8 cellular contexts compared by ENCODE assay signal in the genomic region with DNA sequence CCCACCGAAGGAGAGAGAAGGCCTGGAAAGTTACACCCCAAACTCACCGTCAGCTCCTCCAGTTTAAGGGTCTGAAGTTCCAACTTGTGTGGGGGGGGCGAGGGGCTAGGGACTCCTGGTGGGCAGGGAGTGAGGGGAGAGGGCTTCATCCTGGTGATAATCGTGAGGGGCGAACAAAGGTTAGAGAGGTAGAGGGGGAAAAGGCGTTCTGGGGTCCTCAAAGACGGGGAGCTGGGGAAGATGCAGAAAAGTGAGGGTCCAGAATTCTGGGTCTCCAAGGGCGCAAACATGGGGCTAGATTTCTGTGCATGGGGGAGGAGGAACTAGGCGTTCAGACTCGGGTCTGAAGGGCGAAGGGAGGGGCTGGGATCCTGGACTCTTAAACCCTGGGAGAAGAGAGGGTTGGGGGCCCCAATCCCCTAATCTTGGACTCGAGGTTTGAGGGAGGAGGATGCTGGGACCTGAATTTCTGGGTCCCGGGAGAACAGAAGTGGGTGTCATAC. TPM values are rescaled to one million over a fixed set of nuclear protein-coding genes. Genes with fewer than 3 reads are reported as not detected.
DNase-seq lines count a peak whose midpoint lies in the region; ATAC-seq and TF ChIP-seq lines count a peak whose summit lies in the region.

No MANE protein-coding gene starts in this region.

- H3K27me3 Mint-ChIP-seq in CD4-positive, alpha-beta memory T cell, result no peaks in the 10 kb centered on the region
- H3K27me3 Mint-ChIP-seq in osteocyte (ENCODE audit: unreplicated experiment), result no peaks in the 10 kb centered on the region

- peak overlapping the region; percentile 76 to 94 (median 82) for H3K4me3 Mint-ChIP-seq in CD4-positive, alpha-beta memory T cell
- peak overlapping the region; percentile 86 for H3K4me3 Mint-ChIP-seq in osteocyte (ENCODE audit: unreplicated experiment)

- H3K4me3 ChIP-seq in CD4-positive, alpha-beta memory T cell (ENCODE audit: low read length in 2 of 2), result peak overlapping the region; percentile 63 to 73
- H3K4me3 ChIP-seq in PC-9, result peak overlapping the region; percentile 66
- H3K4me3 ChIP-seq in epithelial cell of proximal tubule (ENCODE audit: low read depth, low read length), result peak overlapping the region; percentile 66

- in situ Hi-C loops in KBM-7 (cut with MboI; ENCODE audit: low pct_unique_long_range_greater_than_20kb, low sequenced_read_pairs), result no loop called here

- peak overlapping the region; percentile 70 for H3K27ac ChIP-seq in CD4-positive, alpha-beta memory T cell (ENCODE audit: low read depth, low read length)
- H3K27ac ChIP-seq in PC-9, result peak overlapping the region; percentile 51

- no peak for ATAC-seq in GM21717 (IDR thresholded peaks at IDR 0.05; ENCODE audit: unreplicated experiment)

- no peaks in the 10 kb centered on the region for H3K9me3 ChIP-seq in CD4-positive, alpha-beta memory T cell (ENCODE audit: control insufficient read depth in 1 of 2, low read length in 2 of 2)
- H3K9me3 ChIP-seq in PC-9 (ENCODE audit: insufficient read depth, low read depth), result no peaks in the 10 kb centered on the region

- CTCF ChIA-PET in CD4-positive, alpha-beta memory T cell (lab: Charles Lee; ENCODE audit: partially characterized antibody), result interaction anchor here (1.2 to 1.4 kb wide), 2 partner anchors 40 to 69 kb away, joined by 4 to 5 read pairs; partner anchors contain the start of gene CA11
- CTCF ChIA-PET in PC-9 (lab: Charles Lee), result interaction anchor here (0.7 to 1.0 kb wide), 2 partner anchors 11 to 24 kb away, joined by 4 to 5 read pairs; no protein-coding TSS in a partner anchor

- H3K9me3 Mint-ChIP-seq in CD4-positive, alpha-beta memory T cell, result no peaks in the 10 kb centered on the region
- H3K9me3 Mint-ChIP-seq in osteocyte (ENCODE audit: unreplicated experiment), result no peaks in the 10 kb centered on the region

- no peaks in the 10 kb centered on the region for H3K9me2 ChIP-seq in PC-9 (ENCODE audit: insufficient read depth)

- no peak for DNase-seq in CD4-positive, alpha-beta memory T cell
- DNase-seq in PC-9 (no peak), epithelial cell of proximal tubule (ENCODE audit: low read depth) (no peak), osteocyte (ENCODE audit: extremely low spot score, unreplicated experiment) (no peak), KBM-7 (no peak), NCI-H524 (lab: John Stamatoyannopoulos, UW) (no peak), Kasumi-1 (lab: John Stamatoyannopoulos, UW) (no peak)

- H3K79me2 ChIP-seq in PC-9 (ENCODE audit: low read depth), result peaks cover 19% of the 10 kb centered on the region; the same call in 1 of the 2 replicates

- intact Hi-C loops in CD4-positive, alpha-beta memory T cell (cut with micrococcal nuclease), result loop anchor here (1.0 to 5.0 kb wide), 4 partner anchors 10 to 98 kb away; partner anchors contain the start of genes CA11, FAM83E, RPL18 and SPHK2
- intact Hi-C loops in PC-9 (cut with micrococcal nuclease; ENCODE audit: unreplicated experiment), result loop anchor here (1.0 to 2.0 kb wide), 4 partner anchors 18 to 68 kb away; partner anchors contain the start of gene CA11

- H3K27ac Mint-ChIP-seq in CD4-positive, alpha-beta memory T cell, result peak overlapping the region; percentile 57 to 94 (median 85)
- peak overlapping the region; percentile 97 for H3K27ac Mint-ChIP-seq in osteocyte (ENCODE audit: unreplicated experiment)

- BruUV-seq in PC-9 (replicated peaks; lab: Mats Ljungman, UMichigan), result no TSS peak

- H4K20me1 ChIP-seq in PC-9 (ENCODE audit: insufficient read depth), result no peaks in the 10 kb centered on the region

- peak overlapping the region; percentile 85 for H2AFZ ChIP-seq in PC-9

- H3K4me1 Mint-ChIP-seq in CD4-positive, alpha-beta memory T cell, result peaks cover 4 to 34% (median 15%) of the 10 kb centered on the region in 4 donors
- H3K4me1 Mint-ChIP-seq in osteocyte (ENCODE audit: unreplicated experiment), result peaks cover 43% of the 10 kb centered on the region

- H3K36me3 Mint-ChIP-seq in CD4-positive, alpha-beta memory T cell, result peaks cover 0 to 2% of the 10 kb centered on the region in 2 donors
- no peaks in the 10 kb centered on the region for H3K36me3 Mint-ChIP-seq in osteocyte (ENCODE audit: unreplicated experiment)

- no peaks in the 10 kb centered on the region for H3K27me3 ChIP-seq in CD4-positive, alpha-beta memory T cell (ENCODE audit: insufficient read depth, low read length)
- no peaks in the 10 kb centered on the region for H3K27me3 ChIP-seq in PC-9 (ENCODE audit: insufficient read depth, low read depth)

- no peaks in the 10 kb centered on the region for H3F3A ChIP-seq in PC-9 (ENCODE audit: insufficient read depth, low read depth)

- POLR2A ChIA-PET in CD4-positive, alpha-beta memory T cell (lab: Charles Lee; ENCODE audit: partially characterized antibody), result interaction anchor here (0.6 to 3.0 kb wide), 10 partner anchors 10 to 279 kb away, joined by 3 to 17 read pairs (median 6); partner anchors contain the start of genes CA11, GYS1 and RUVBL2
- POLR2A ChIA-PET in PC-9 (lab: Charles Lee; ENCODE audit: unreplicated experiment), result interaction anchor here (0.5 to 0.7 kb wide), 6 partner anchors 10 to 533 kb away, joined by 3 to 8 read pairs (median 3); no protein-coding TSS in a partner anchor

- H3K4me2 ChIP-seq in PC-9, result peak overlapping the region; percentile 92

- no peaks in the 10 kb centered on the region for H3K36me3 ChIP-seq in CD4-positive, alpha-beta memory T cell (ENCODE audit: insufficient read depth, low read length)
- no peaks in the 10 kb centered on the region for H3K36me3 ChIP-seq in PC-9 (ENCODE audit: low read depth)

- no peak for TF ChIP-seq CTCF in PC-9 (conservative IDR thresholded peaks at IDR 0.05)
- TF ChIP-seq CTCF in epithelial cell of proximal tubule (conservative IDR thresholded peaks at IDR 0.05; ENCODE audit: low read depth, low read length), result no peak
- no peak for TF ChIP-seq CTCF in osteocyte (IDR thresholded peaks at IDR 0.05)

- peaks cover 24% of the 10 kb centered on the region for H3K4me1 ChIP-seq in CD4-positive, alpha-beta memory T cell (ENCODE audit: insufficient read depth, low read length)
- H3K4me1 ChIP-seq in PC-9 (replicated peaks; ENCODE audit: insufficient read depth), result peaks cover 19% of the 10 kb centered on the region

RNA-seq across cellular contexts. Expression of gene MAMSTR, which starts 4.7 kb away (rescaled TPM):
- total RNA-seq in CD4-positive, alpha-beta memory T cell, result 1 to 10 TPM; 2.1 to 2.5 TPM
- under 1 TPM; 0.71 to 0.73 TPM for polyA plus RNA-seq in CD4-positive, alpha-beta memory T cell
- total RNA-seq in PC-9 (2021) (2.6 and 3.9 TPM in 2 replicates), epithelial cell of proximal tubule (0.72 and 1.5 TPM in 2 replicates), osteocyte (1.3 and 1.8 TPM in 2 replicates)

RNA-seq across cellular contexts. Expression of gene FUT2, which starts 19.0 kb away (rescaled TPM):
- not detected for total RNA-seq in CD4-positive, alpha-beta memory T cell
- under 1 TPM; 0.11 to 0.59 TPM for polyA plus RNA-seq in CD4-positive, alpha-beta memory T cell
- total RNA-seq in PC-9 (2021), result 8.7 and 9.6 TPM in 2 replicates
- 0.52 and 0.58 TPM in 2 replicates for total RNA-seq in epithelial cell of proximal tubule
- not detected in 2 replicates for total RNA-seq in osteocyte

RNA-seq across cellular contexts. Expression of gene RASIP1, which starts 25.6 kb away (rescaled TPM):
- under 1 TPM in 1 of 2 experiments, not detected in 1; 0.22 TPM for total RNA-seq in CD4-positive, alpha-beta memory T cell
- polyA plus RNA-seq in CD4-positive, alpha-beta memory T cell, result under 1 TPM; 0.10 to 0.25 TPM
- total RNA-seq in PC-9 (2021) (1.3 and 1.4 TPM in 2 replicates), epithelial cell of proximal tubule (3.5 and 6.9 TPM in 2 replicates), osteocyte (0.43 and 0.57 TPM in 2 replicates)

RNA-seq across cellular contexts. Expression of gene IZUMO1, which starts 31.9 kb away (rescaled TPM):
- total RNA-seq in CD4-positive, alpha-beta memory T cell, result not detected
- not detected for polyA plus RNA-seq in CD4-positive, alpha-beta memory T cell
- total RNA-seq in PC-9 (2021), result 2.2 and 3.0 TPM in 2 replicates
- not detected in 2 replicates for total RNA-seq in epithelial cell of proximal tubule
- not detected in 2 replicates for total RNA-seq in osteocyte

RNA-seq across cellular contexts. Expression of gene FUT1, which starts 37.6 kb away (rescaled TPM):
- under 1 TPM; 0.22 to 0.32 TPM for total RNA-seq in CD4-positive, alpha-beta memory T cell
- polyA plus RNA-seq in CD4-positive, alpha-beta memory T cell, result under 1 TPM in 1 of 2 donors, not detected in 1; 0.11 TPM
- total RNA-seq in PC-9 (2021) (7.9 and 9.6 TPM in 2 replicates), epithelial cell of proximal tubule (2.9 and 3.0 TPM in 2 replicates), osteocyte (0.11 TPM in 1 of 2 replicates, not detected in the other)
